Comparison of ENCODE assay signal across 8 cellular contexts in the genomic region with DNA sequence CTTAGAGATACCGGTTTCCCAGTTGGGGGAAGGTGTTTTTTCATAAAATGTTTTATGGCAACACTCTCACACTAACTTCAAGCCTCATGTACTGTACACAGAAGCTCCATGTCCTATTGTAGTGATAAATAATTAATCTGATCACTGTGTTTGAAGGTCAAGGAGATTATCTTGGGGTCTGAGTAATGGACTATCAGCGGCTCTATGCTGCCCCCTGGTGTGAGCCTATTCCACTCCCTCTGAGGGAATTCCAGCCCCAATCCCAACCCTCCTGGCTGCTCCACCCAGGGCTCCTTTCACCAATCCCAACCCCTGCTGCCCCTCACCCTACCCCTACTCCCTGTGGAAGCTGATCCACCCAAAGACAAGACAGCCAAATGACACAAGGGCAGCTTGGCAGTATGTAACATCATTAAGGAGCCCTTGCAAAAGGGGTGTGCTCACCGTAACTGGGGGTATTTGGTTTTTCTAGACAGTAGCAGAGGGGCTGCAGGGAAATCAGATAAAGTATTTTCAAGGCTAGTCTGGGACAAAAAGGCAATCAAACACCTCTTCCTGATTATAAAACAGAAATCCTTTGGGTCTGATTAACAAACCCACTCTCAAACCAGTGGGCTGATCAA. TPM values are rescaled to one million over a fixed set of nuclear protein-coding genes. Genes with fewer than 3 reads are reported as not detected.
DNase-seq lines count a peak whose midpoint lies in the region; ATAC-seq and TF ChIP-seq lines count a peak whose summit lies in the region.

No MANE protein-coding gene starts in this region.

- no peak overlapping the region for H2AFZ ChIP-seq in Loucy (ENCODE audit: low read length)

- H3K27ac ChIP-seq in aorta (ENCODE audit: low read depth in 1 of 2, low read length in 2 of 2): no peak overlapping the region

- WGBS in aorta, 2 donors: 36 to 38% methylated on average over 3 of the region's 3 CpGs

- no peak overlapping the region for H3K9ac ChIP-seq in Loucy (ENCODE audit: low read depth, low read length, poor library complexity, severe bottlenecking)
- peak overlapping the region; percentile 15 for H3K9ac ChIP-seq in mucosa of stomach (ENCODE audit: low read length)

- H3K27me3 Mint-ChIP-seq in endothelial cell (ENCODE audit: unreplicated experiment): peaks cover 3% of the 10 kb centered on the region

- H3K27me3 ChIP-seq in Loucy (ENCODE audit: insufficient read depth, low read length, poor library complexity, severe bottlenecking) (no peaks in the 10 kb centered on the region), mucosa of stomach (ENCODE audit: control insufficient read depth, insufficient read depth, low read length) (no peaks in the 10 kb centered on the region), aorta (ENCODE audit: control insufficient read depth in 1 of 2, insufficient read depth in 2 of 2, low read length in 1 of 2) (no peaks in the 10 kb centered on the region)

- no peaks in the 10 kb centered on the region for H3F3A ChIP-seq in Loucy (ENCODE audit: low read depth)

- intact Hi-C loops in aorta (cut with DNase I): loop anchor here in 1 of 2 donors (2.0 kb wide), 1 partner anchor 96 kb away; no protein-coding TSS in a partner anchor

- H3K4me1 ChIP-seq in Loucy (ENCODE audit: insufficient read depth, low read length, poor library complexity, severe bottlenecking): no peaks in the 10 kb centered on the region
- peaks cover 7% of the 10 kb centered on the region for H3K4me1 ChIP-seq in mucosa of stomach (ENCODE audit: control insufficient read depth, insufficient read depth, low read length)
- H3K4me1 ChIP-seq in aorta (ENCODE audit: control insufficient read depth in 1 of 2, insufficient read depth in 2 of 2, low read length in 2 of 2): no peaks in the 10 kb centered on the region

- peaks cover 13% of the 10 kb centered on the region for H4K20me1 ChIP-seq in Loucy (ENCODE audit: insufficient read depth, low read length, poor library complexity, severe bottlenecking)

- H3K4me2 ChIP-seq in Loucy (ENCODE audit: low read depth, low read length, poor library complexity, severe bottlenecking): no peak overlapping the region

- no peaks in the 10 kb centered on the region for H3K9me3 Mint-ChIP-seq in endothelial cell (ENCODE audit: unreplicated experiment)

- peak; percentile 10 for DNase-seq in DMS153 (lab: John Stamatoyannopoulos, UW)
- no peak for DNase-seq in DMS153 treated with DMSO at 0.1 percent for 48 hours (lab: John Stamatoyannopoulos, UW; ENCODE audit: unreplicated experiment)
- DNase-seq in activated CD4-positive, CD25-positive, alpha-beta regulatory T cell treated with anti-CD3 and anti-CD28 coated beads, Interleukin-2, amount 50 U/mL, for 72 hours: peak; percentile 47
- peak; percentile 77 for DNase-seq in endothelial cell (ENCODE audit: low spot score)
- peak; percentile 66 to 85 for DNase-seq in aorta
- DNase-seq in GDM1 (lab: John Stamatoyannopoulos, UW): no peak

- H3K27ac Mint-ChIP-seq in endothelial cell (ENCODE audit: unreplicated experiment): no peak overlapping the region

- TF ChIP-seq CTCF in Loucy (conservative IDR thresholded peaks at IDR 0.05; ENCODE audit: low read length) (peak; percentile 96), endothelial cell (IDR thresholded peaks at IDR 0.05; ENCODE audit: unreplicated experiment) (peak; percentile 69)

- H3K36me3 ChIP-seq in Loucy (ENCODE audit: insufficient read depth, low read length) (peaks cover 65% of the 10 kb centered on the region; the same call in 1 of the 2 replicates), mucosa of stomach (ENCODE audit: control insufficient read depth, insufficient read depth, low read length) (peaks cover 23% of the 10 kb centered on the region), aorta (ENCODE audit: control insufficient read depth in 1 of 2, insufficient read depth in 2 of 2, low read length in 1 of 2) (peaks cover 6 to 16% of the 10 kb centered on the region in 2 donors)

- peak; percentile 49 for ATAC-seq in aorta (ENCODE audit: low FRiP score)

- H3K9me3 ChIP-seq in Loucy (ENCODE audit: insufficient read depth, low read depth, low read length) (no peaks in the 10 kb centered on the region), mucosa of stomach (ENCODE audit: control insufficient read depth, low read length) (no peaks in the 10 kb centered on the region), aorta (ENCODE audit: control insufficient read depth, low read length) (no peaks in the 10 kb centered on the region)

- H3K4me3 ChIP-seq in Loucy (ENCODE audit: low read length, poor library complexity, severe bottlenecking) (no peak overlapping the region), mucosa of stomach (ENCODE audit: low read length) (no peak overlapping the region), aorta (ENCODE audit: low read length in 2 of 2) (no peak overlapping the region)

- peaks cover 20% of the 10 kb centered on the region for H3K79me2 ChIP-seq in Loucy (ENCODE audit: insufficient read depth, low read length)

- H3K4me1 Mint-ChIP-seq in endothelial cell (ENCODE audit: unreplicated experiment): no peaks in the 10 kb centered on the region

- H3K9me2 ChIP-seq in Loucy (replicated peaks; ENCODE audit: low read depth, low read length): no peaks in the 10 kb centered on the region

- H3K4me3 Mint-ChIP-seq in endothelial cell (ENCODE audit: unreplicated experiment): no peak overlapping the region

- H3K36me3 Mint-ChIP-seq in endothelial cell (ENCODE audit: low read depth, unreplicated experiment): peaks cover 26% of the 10 kb centered on the region

RNA-seq across cellular contexts. Expression of a gene that starts 22.3 kb away (rescaled TPM):
- total RNA-seq in endothelial cell (ENCODE audit: unreplicated experiment) (34.2 TPM), aorta (10 to 100 TPM; 20.5 to 35.6 TPM)
- 10 to 100 TPM; 14.7 to 18.0 TPM for polyA plus RNA-seq in aorta

RNA-seq across cellular contexts. Expression of a gene that starts 22.4 kb away (rescaled TPM):
- total RNA-seq in endothelial cell (ENCODE audit: unreplicated experiment) (19.5 TPM), aorta (10 to 100 TPM; 13.0 to 18.4 TPM)
- polyA plus RNA-seq in aorta: 1 to 10 TPM; 3.6 to 6.4 TPM

RNA-seq across cellular contexts. Expression of a gene that starts 32.2 kb away (rescaled TPM):
- total RNA-seq in endothelial cell (ENCODE audit: unreplicated experiment): 14.5 TPM
- total RNA-seq in aorta: 1 to 10 TPM; 1.5 to 2.6 TPM
- under 1 TPM; 0.36 to 0.63 TPM for polyA plus RNA-seq in aorta

RNA-seq across cellular contexts. Expression of a gene that starts 51.0 kb away (rescaled TPM):
- total RNA-seq in endothelial cell (ENCODE audit: unreplicated experiment) (38.6 TPM), aorta (10 to 100 TPM; 24.7 to 27.7 TPM)
- polyA plus RNA-seq in aorta: 10 to 100 TPM in 1 of 2 donors, 1 to 10 TPM in 1; 6.1 to 31.4 TPM

Comparison
In these comparisons a context has a peak if more than half of its experiments do, and no peak if none do; other contexts are left out.
1. DNase-seq: peak in DMS153 (single experiment), activated CD4-positive, CD25-positive, alpha-beta regulatory T cell treated with anti-CD3 and anti-CD28 coated beads, Interleukin-2, amount 50 U/mL, for 72 hours (single experiment), endothelial cell (single experiment) and aorta (2 of 2); none in DMS153 treated with DMSO at 0.1 percent for 48 hours (single experiment) and GDM1 (single experiment).